1 cellular context compared by ENCODE assay signal in the genomic region with DNA sequence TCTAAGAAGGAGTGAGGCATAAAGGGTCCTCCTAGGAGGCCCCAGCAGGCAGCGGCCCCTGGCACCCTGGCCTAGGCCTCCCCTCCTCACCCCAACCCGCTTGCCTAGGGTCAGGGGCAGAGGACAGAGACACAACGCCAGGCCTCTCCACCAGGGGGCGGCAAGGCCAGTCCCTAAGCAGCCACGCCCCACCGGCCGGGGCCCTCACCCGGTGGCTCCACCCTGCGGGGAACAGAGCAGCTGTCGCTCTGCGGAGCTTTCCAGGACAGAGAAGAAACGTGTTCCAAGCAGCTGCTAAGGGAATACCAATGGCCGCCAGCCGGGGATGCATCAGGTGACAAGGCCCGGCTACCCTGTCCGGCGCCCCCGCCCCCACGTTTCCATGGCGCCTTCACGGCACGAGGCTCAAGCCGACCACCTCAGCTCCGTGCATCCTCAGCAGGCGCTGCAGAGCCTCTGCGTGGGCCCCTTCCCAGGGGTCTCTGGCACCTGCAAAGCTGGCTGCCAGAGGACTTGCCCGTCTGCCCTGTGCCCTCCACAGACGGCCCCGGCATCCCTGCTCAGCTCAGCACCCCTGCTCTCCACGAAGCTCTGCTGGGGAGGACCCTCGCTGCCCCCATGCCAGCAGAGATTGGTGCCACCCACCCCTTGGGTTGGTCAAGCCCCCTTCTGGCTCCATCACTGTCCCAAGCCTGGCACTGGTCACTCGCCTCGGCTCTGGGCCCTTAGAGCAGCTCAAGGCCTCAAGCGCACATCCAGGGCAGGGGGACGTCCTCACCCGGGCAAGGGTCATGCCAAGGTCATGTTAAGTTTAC.
A peak's percentile ranks its signal among the peaks of the same experiment; 100 is the strongest.
TF ChIP-seq lines count a peak whose summit lies in the region.

No MANE protein-coding gene starts in this region.

TF ChIP-seq in HepG2, 621 proteins besides CTCF, POLR2A, EP300 and RAD21 (continued from another document and continues in another):
- TF ChIP-seq, protein P1, sequence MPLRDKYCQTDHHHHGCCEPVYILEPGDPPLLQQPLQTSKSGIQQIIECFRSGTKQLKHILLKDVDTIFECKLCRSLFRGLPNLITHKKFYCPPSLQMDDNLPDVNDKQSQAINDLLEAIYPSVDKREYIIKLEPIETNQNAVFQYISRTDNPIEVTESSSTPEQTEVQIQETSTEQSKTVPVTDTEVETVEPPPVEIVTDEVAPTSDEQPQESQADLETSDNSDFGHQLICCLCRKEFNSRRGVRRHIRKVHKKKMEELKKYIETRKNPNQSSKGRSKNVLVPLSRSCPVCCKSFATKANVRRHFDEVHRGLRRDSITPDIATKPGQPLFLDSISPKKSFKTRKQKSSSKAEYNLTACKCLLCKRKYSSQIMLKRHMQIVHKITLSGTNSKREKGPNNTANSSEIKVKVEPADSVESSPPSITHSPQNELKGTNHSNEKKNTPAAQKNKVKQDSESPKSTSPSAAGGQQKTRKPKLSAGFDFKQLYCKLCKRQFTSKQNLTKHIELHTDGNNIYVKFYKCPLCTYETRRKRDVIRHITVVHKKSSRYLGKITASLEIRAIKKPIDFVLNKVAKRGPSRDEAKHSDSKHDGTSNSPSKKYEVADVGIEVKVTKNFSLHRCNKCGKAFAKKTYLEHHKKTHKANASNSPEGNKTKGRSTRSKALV (CRISPR knock-in tag; IDR thresholded peaks at IDR 0.05) = peak; percentile 65; the same call in 1 of the 2 replicates
- TF ChIP-seq SKIL (CRISPR knock-in tag; IDR thresholded peaks at IDR 0.05; ENCODE audit: borderline replicate concordance) (no peak), ZNF547 (CRISPR knock-in tag; IDR thresholded peaks at IDR 0.05) (peak; percentile 65; the same call in 1 of the 2 replicates), MEF2D (CRISPR knock-in tag; IDR thresholded peaks at IDR 0.05) (0 out of 2 replicates have a peak, but pooled peaks have one; percentile 35), ZNF235 (CRISPR knock-in tag; IDR thresholded peaks at IDR 0.05; ENCODE audit: borderline replicate concordance) (no peak), ZNF879 (CRISPR knock-in tag; IDR thresholded peaks at IDR 0.05) (no peak), ZNF761 (CRISPR knock-in tag; conservative IDR thresholded peaks at IDR 0.05) (no peak), PHF21A (CRISPR knock-in tag; IDR thresholded peaks at IDR 0.05) (no peak), MAZ (IDR thresholded peaks at IDR 0.05; ENCODE audit: borderline replicate concordance, low read depth, low read length) (peak; percentile 73; the same call in 1 of the 2 replicates), MAZ (CRISPR knock-in tag; IDR thresholded peaks at IDR 0.05; ENCODE audit: low read depth) (peak; percentile 66; the same call in 1 of the 2 replicates), ZNF501 (CRISPR knock-in tag; IDR thresholded peaks at IDR 0.05) (no peak), WIZ (CRISPR knock-in tag; IDR thresholded peaks at IDR 0.05) (no peak), THRA (CRISPR knock-in tag; IDR thresholded peaks at IDR 0.05; ENCODE audit: borderline replicate concordance) (peak; percentile 67; the same call in 1 of the 2 replicates), NFATC3 (CRISPR knock-in tag; IDR thresholded peaks at IDR 0.05) (no peak), ZNF564 (CRISPR knock-in tag; IDR thresholded peaks at IDR 0.05) (no peak), TCF7L2 (IDR thresholded peaks at IDR 0.05; ENCODE audit: low read depth, low read length) (no peak), ZHX1 (CRISPR knock-in tag; IDR thresholded peaks at IDR 0.05; ENCODE audit: low read depth) (0 out of 2 replicates have a peak, but pooled peaks have one; percentile 21), TSC22D2 (CRISPR knock-in tag; IDR thresholded peaks at IDR 0.05; ENCODE audit: borderline replicate concordance) (no peak), ZBTB8A (CRISPR knock-in tag; IDR thresholded peaks at IDR 0.05; ENCODE audit: borderline replicate concordance, low read depth) (no peak), SUZ12 (IDR thresholded peaks at IDR 0.05; ENCODE audit: low read depth, low read length) (no peak), ZNF382 (CRISPR knock-in tag; IDR thresholded peaks at IDR 0.05; ENCODE audit: borderline replicate concordance) (no peak), HIVEP1 (CRISPR knock-in tag; IDR thresholded peaks at IDR 0.05) (no peak), ZBTB4 (CRISPR knock-in tag; IDR thresholded peaks at IDR 0.05; ENCODE audit: borderline replicate concordance) (no peak), ZNF891 (CRISPR knock-in tag; IDR thresholded peaks at IDR 0.05) (no peak), NFE2L1 (CRISPR knock-in tag; IDR thresholded peaks at IDR 0.05; ENCODE audit: borderline replicate concordance) (no peak), SOX6 (IDR thresholded peaks at IDR 0.05) (no peak), SOX6 (CRISPR knock-in tag; IDR thresholded peaks at IDR 0.05) (peak; percentile 41; the same call in 1 of the 2 replicates), ATRX (CRISPR knock-in tag; IDR thresholded peaks at IDR 0.05; ENCODE audit: borderline replicate concordance) (no peak), NR0B2 (CRISPR knock-in tag; IDR thresholded peaks at IDR 0.05) (0 out of 2 replicates have a peak, but pooled peaks have one; percentile 25), ZNF451 (CRISPR knock-in tag; IDR thresholded peaks at IDR 0.05) (0 out of 2 replicates have a peak, but pooled peaks have one; percentile 24), ZKSCAN8 (CRISPR knock-in tag; IDR thresholded peaks at IDR 0.05; ENCODE audit: borderline replicate concordance) (peak; percentile 68; the same call in 1 of the 2 replicates), ZBTB7B (CRISPR knock-in tag; IDR thresholded peaks at IDR 0.05) (peak; percentile 43; the same call in 1 of the 2 replicates), KLF11 (CRISPR knock-in tag; IDR thresholded peaks at IDR 0.05) (no peak), ZNF558 (CRISPR knock-in tag; IDR thresholded peaks at IDR 0.05; ENCODE audit: borderline replicate concordance) (no peak), RFX3 (CRISPR knock-in tag; IDR thresholded peaks at IDR 0.05) (no peak), ZNF33A (CRISPR knock-in tag; IDR thresholded peaks at IDR 0.05; ENCODE audit: borderline replicate concordance) (no peak), ZFP36 (IDR thresholded peaks at IDR 0.05; ENCODE audit: borderline replicate concordance, low read depth, low read length, partially characterized antibody) (no peak), HOXA7 (CRISPR knock-in tag; IDR thresholded peaks at IDR 0.05) (no peak), ZZZ3 (CRISPR knock-in tag; IDR thresholded peaks at IDR 0.05; ENCODE audit: borderline replicate concordance) (no peak), KDM1A (CRISPR knock-in tag; IDR thresholded peaks at IDR 0.05) (no peak), KLF16 (CRISPR knock-in tag; IDR thresholded peaks at IDR 0.05) (peak in 1 of 2 experiments; percentile 94; a peak in 2 of 4 replicates), ZNF782 (CRISPR knock-in tag; IDR thresholded peaks at IDR 0.05; ENCODE audit: borderline replicate concordance) (no peak), ZNF605 (CRISPR knock-in tag; IDR thresholded peaks at IDR 0.05) (no peak), MED1 (CRISPR knock-in tag; IDR thresholded peaks at IDR 0.05) (peak; percentile 47), CHD4 (IDR thresholded peaks at IDR 0.05; ENCODE audit: borderline replicate concordance, low read length) (no peak), NR2C2 (CRISPR knock-in tag; IDR thresholded peaks at IDR 0.05; ENCODE audit: borderline replicate concordance) (peak; percentile 37; the same call in 1 of the 2 replicates), ZNF367 (CRISPR knock-in tag; IDR thresholded peaks at IDR 0.05; ENCODE audit: borderline replicate concordance) (no peak), ZNF83 (CRISPR knock-in tag; IDR thresholded peaks at IDR 0.05; ENCODE audit: borderline replicate concordance) (no peak), FOXM1 (CRISPR knock-in tag; IDR thresholded peaks at IDR 0.05) (no peak), ERF (CRISPR knock-in tag; IDR thresholded peaks at IDR 0.05) (peak; percentile 71), XRCC5 (optimal IDR thresholded peaks at IDR 0.05; ENCODE audit: low read length) (peak; percentile 99), TCF7 (IDR thresholded peaks at IDR 0.05; ENCODE audit: low read depth) (no peak), ZFX (CRISPR knock-in tag; IDR thresholded peaks at IDR 0.05; ENCODE audit: low read depth) (peak; percentile 83), ZNF234 (CRISPR knock-in tag; conservative IDR thresholded peaks at IDR 0.05) (no peak), JUN (CRISPR knock-in tag; IDR thresholded peaks at IDR 0.05) (no peak), RFX1 (IDR thresholded peaks at IDR 0.05) (no peak; the same call in 1 of the 2 replicates)
- TF ChIP-seq, protein P2, sequence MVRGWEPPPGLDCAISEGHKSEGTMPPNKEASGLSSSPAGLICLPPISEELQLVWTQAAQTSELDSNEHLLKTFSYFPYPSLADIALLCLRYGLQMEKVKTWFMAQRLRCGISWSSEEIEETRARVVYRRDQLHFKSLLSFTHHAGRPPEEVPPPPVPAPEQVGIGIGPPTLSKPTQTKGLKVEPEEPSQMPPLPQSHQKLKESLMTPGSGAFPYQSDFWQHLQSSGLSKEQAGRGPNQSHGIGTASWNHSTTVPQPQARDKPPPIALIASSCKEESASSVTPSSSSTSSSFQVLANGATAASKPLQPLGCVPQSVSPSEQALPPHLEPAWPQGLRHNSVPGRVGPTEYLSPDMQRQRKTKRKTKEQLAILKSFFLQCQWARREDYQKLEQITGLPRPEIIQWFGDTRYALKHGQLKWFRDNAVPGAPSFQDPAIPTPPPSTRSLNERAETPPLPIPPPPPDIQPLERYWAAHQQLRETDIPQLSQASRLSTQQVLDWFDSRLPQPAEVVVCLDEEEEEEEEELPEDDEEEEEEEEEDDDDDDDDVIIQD (CRISPR knock-in tag; IDR thresholded peaks at IDR 0.05; ENCODE audit: low read depth) = peak; percentile 31; the same call in 1 of the 2 replicates
